8 cellular contexts compared by ENCODE assay signal in the genomic region with DNA sequence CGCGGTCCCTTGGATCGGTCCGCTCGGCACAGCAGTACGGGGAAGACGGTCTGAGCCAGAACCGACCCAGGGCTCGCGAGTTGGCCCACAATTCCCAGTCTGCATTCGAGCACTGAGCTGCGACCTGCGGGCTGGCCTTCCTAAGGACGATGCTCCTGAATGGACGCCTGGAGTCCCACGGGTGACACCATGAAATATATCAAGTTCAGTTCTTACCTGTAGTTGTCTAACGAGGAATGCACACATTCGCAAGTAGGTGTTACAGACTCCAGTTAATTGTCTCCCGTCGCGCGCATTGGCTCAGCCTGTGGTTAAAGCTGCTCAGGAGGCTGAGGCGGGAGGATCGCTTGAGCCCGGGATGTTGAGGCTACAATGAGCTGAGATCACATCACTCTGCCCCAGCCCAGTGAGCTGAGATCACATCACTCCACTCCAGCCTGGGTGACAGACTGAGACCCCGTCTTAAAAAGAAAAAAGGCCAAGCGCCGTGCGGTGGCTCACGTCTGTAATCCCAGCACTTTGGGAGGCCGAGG. TPM values are rescaled to one million over a fixed set of nuclear protein-coding genes. Genes with fewer than 3 reads are reported as not detected.
DNase-seq lines count a peak whose midpoint lies in the region; ATAC-seq, FAIRE-seq and TF ChIP-seq lines count a peak whose summit lies in the region.

No MANE protein-coding gene starts in this region.

- H3K4me1 ChIP-seq in keratinocyte (ENCODE audit: control insufficient read depth, extremely low read depth, insufficient read depth, low read length) = no peaks in the 10 kb centered on the region

- peaks cover 2% of the 10 kb centered on the region for H4K20me1 ChIP-seq in keratinocyte (ENCODE audit: control insufficient read depth, extremely low read depth, insufficient read depth, low read length)

- no peaks in the 10 kb centered on the region for H3K9me3 Mint-ChIP-seq in T-helper 1 cell treated with Interleukin-12 subunit alpha and Interleukin-12 subunit beta and Interleukin-4 antibody, amounts not matched to agents 30 μg/mL and 1 μg/mL, for 36 hours
- no peaks in the 10 kb centered on the region for H3K9me3 Mint-ChIP-seq in activated naive CD8-positive, alpha-beta T cell treated with anti-CD3 and anti-CD28 coated beads, Interleukin-2, amount 10 ng/mL, durations not matched to agents 7 days and 5 days

- no peaks in the 10 kb centered on the region for H3K9me3 ChIP-seq in keratinocyte (ENCODE audit: control insufficient read depth, low read depth, low read length)

- H3K4me3 ChIP-seq in keratinocyte (ENCODE audit: control insufficient read depth in 2 of 3, extremely low read depth in 1 of 3, insufficient read depth in 2 of 3, low read depth in 1 of 3, low read length in 3 of 3) = peak overlapping the region; percentile 61 to 79 (median 77)

- POLR2A ChIA-PET in activated naive CD8-positive, alpha-beta T cell treated with anti-CD3 and anti-CD28 coated beads, Interleukin-2, amount 10 ng/mL, durations not matched to agents 7 days and 5 days (lab: Charles Lee) = interaction anchor here (1.3 to 2.3 kb wide), 2 partner anchors 31 to 533 kb away, joined by 7 to 12 read pairs; a partner anchor contains a TSS

- peak overlapping the region; percentile 86 for H3K4me2 ChIP-seq in keratinocyte (ENCODE audit: control insufficient read depth, extremely low read depth, insufficient read depth, low read depth, low read length)

- peaks cover 15% of the 10 kb centered on the region for H3K4me1 Mint-ChIP-seq in T-helper 1 cell treated with Interleukin-12 subunit alpha and Interleukin-12 subunit beta and Interleukin-4 antibody, amounts not matched to agents 30 μg/mL and 1 μg/mL, for 36 hours (ENCODE audit: low read depth)
- peaks cover 9% of the 10 kb centered on the region for H3K4me1 Mint-ChIP-seq in activated naive CD8-positive, alpha-beta T cell treated with anti-CD3 and anti-CD28 coated beads, Interleukin-2, amount 10 ng/mL, durations not matched to agents 7 days and 5 days

- no peaks in the 10 kb centered on the region for H3K27me3 ChIP-seq in keratinocyte (ENCODE audit: control insufficient read depth, extremely low read depth, insufficient read depth, low read length)

- TF ChIP-seq CTCF in keratinocyte (optimal IDR thresholded peaks at IDR 0.05 in 1 of 3, IDR thresholded peaks at IDR 0.05 in 1 of 3, conservative IDR thresholded peaks at IDR 0.05 in 1 of 3; ENCODE audit: extremely low read depth in 1 of 3, insufficient read depth in 2 of 3, low read length in 3 of 3) = no peak

- H3K36me3 ChIP-seq in keratinocyte (ENCODE audit: control insufficient read depth in 2 of 2, extremely low read depth in 1 of 2, insufficient read depth in 2 of 2, low read length in 2 of 2) = peaks cover 2 to 6% of the 10 kb centered on the region in 2 experiments

- H3K9me1 ChIP-seq in keratinocyte (ENCODE audit: control insufficient read depth, extremely low read depth, insufficient read depth, low read length) = no peaks in the 10 kb centered on the region

- peak overlapping the region; percentile 73 for H3K27ac Mint-ChIP-seq in T-helper 1 cell treated with Interleukin-12 subunit alpha and Interleukin-12 subunit beta and Interleukin-4 antibody, amounts not matched to agents 30 μg/mL and 1 μg/mL, for 36 hours
- peak overlapping the region; percentile 75 for H3K27ac Mint-ChIP-seq in activated naive CD8-positive, alpha-beta T cell treated with anti-CD3 and anti-CD28 coated beads, Interleukin-2, amount 10 ng/mL, durations not matched to agents 7 days and 5 days

- H3K27ac ChIP-seq in keratinocyte (ENCODE audit: control insufficient read depth, insufficient read depth, low read length) (peak overlapping the region; percentile 75), temporal lobe (ENCODE audit: low read depth, low read length) (peak overlapping the region; percentile 44)

- DNase-seq in T-helper 1 cell (no peak), keratinocyte (ENCODE audit: low read depth, low spot score) (no peak), NCI-H1436 (lab: John Stamatoyannopoulos, UW) (no peak), globus pallidus (ENCODE audit: low spot score) (no peak)
- DNase-seq in activated naive CD8-positive, alpha-beta T cell treated with anti-CD3 and anti-CD28 coated beads, Interleukin-2, amount 10 ng/mL, durations not matched to agents 7 days and 5 days = no peak
- DNase-seq in central memory CD4-positive, alpha-beta T cell = no peak

- FAIRE-seq in keratinocyte (lab: Jason Lieb, UNC) = no peak

- H3K4me3 Mint-ChIP-seq in T-helper 1 cell treated with Interleukin-12 subunit alpha and Interleukin-12 subunit beta and Interleukin-4 antibody, amounts not matched to agents 30 μg/mL and 1 μg/mL, for 36 hours = peak overlapping the region; percentile 90
- H3K4me3 Mint-ChIP-seq in activated naive CD8-positive, alpha-beta T cell treated with anti-CD3 and anti-CD28 coated beads, Interleukin-2, amount 10 ng/mL, durations not matched to agents 7 days and 5 days = peak overlapping the region; percentile 83

- no peaks in the 10 kb centered on the region for H3K27me3 Mint-ChIP-seq in T-helper 1 cell treated with Interleukin-12 subunit alpha and Interleukin-12 subunit beta and Interleukin-4 antibody, amounts not matched to agents 30 μg/mL and 1 μg/mL, for 36 hours (ENCODE audit: low read depth)
- H3K27me3 Mint-ChIP-seq in activated naive CD8-positive, alpha-beta T cell treated with anti-CD3 and anti-CD28 coated beads, Interleukin-2, amount 10 ng/mL, durations not matched to agents 7 days and 5 days = no peaks in the 10 kb centered on the region

- H2AFZ ChIP-seq in keratinocyte (ENCODE audit: control insufficient read depth, low read length) = peak overlapping the region; percentile 99

- ATAC-seq in activated naive CD8-positive, alpha-beta T cell treated with anti-CD3 and anti-CD28 coated beads, Interleukin-2, amount 10 ng/mL, durations not matched to agents 7 days and 5 days (ENCODE audit: low read depth) = no peak

- H3K9ac ChIP-seq in keratinocyte (ENCODE audit: control insufficient read depth, extremely low read depth, insufficient read depth, low read length) = peak overlapping the region; percentile 84

- dilution Hi-C loops in keratinocyte (cut with MboI; ENCODE audit: extremely low pct_ligation_motif_present, low sequenced_read_pairs) = no loop called here

- H3K79me2 ChIP-seq in keratinocyte (ENCODE audit: control insufficient read depth, insufficient read depth, low read length) = no peaks in the 10 kb centered on the region

- H3K36me3 Mint-ChIP-seq in T-helper 1 cell treated with Interleukin-12 subunit alpha and Interleukin-12 subunit beta and Interleukin-4 antibody, amounts not matched to agents 30 μg/mL and 1 μg/mL, for 36 hours (ENCODE audit: low read depth) = peaks cover 15% of the 10 kb centered on the region
- H3K36me3 Mint-ChIP-seq in activated naive CD8-positive, alpha-beta T cell treated with anti-CD3 and anti-CD28 coated beads, Interleukin-2, amount 10 ng/mL, durations not matched to agents 7 days and 5 days = peaks cover 20% of the 10 kb centered on the region

RNA-seq across cellular contexts. Expression of a gene that starts 0.8 kb away (rescaled TPM):
- total RNA-seq in activated naive CD8-positive, alpha-beta T cell treated with anti-CD3 and anti-CD28 coated beads, Interleukin-2, amount 10 ng/mL, durations not matched to agents 7 days and 5 days = 1 to 10 TPM; 3.0 to 3.7 TPM
- polyA plus RNA-seq in keratinocyte = 11.5 to 15.6 TPM (median 14.4 TPM) in 3 replicates
- polyA plus RNA-seq in keratinocyte (2011; ENCODE audit: low read depth) = 11.0 TPM
- 12.4 and 17.3 TPM in 2 replicates for polyA plus RNA-seq in keratinocyte (2011; cell fraction: cytosol; rRNA removed)
- polyA plus RNA-seq in keratinocyte (2011; cell fraction: nucleus; rRNA removed) = 8.0 and 10.3 TPM in 2 replicates
- 7.9 and 10.7 TPM in 2 replicates for polyA plus RNA-seq in keratinocyte (2012; ENCODE audit: low replicate concordance)
- 1.4 to 9.3 TPM (median 8.3 TPM) in 3 replicates for polyA minus RNA-seq in keratinocyte
- 15.5 TPM for polyA minus RNA-seq in keratinocyte (2011; cell fraction: cytosol; rRNA and poly(A)+ RNA removed)
- 5.0 and 5.8 TPM in 2 replicates for polyA minus RNA-seq in keratinocyte (2011; cell fraction: nucleus; rRNA and poly(A)+ RNA removed)
- 6.6 TPM for total RNA-seq in temporal lobe

RNA-seq across cellular contexts. Expression of a gene that starts 30.9 kb away (rescaled TPM):
- 10 to 100 TPM; 18.3 to 19.8 TPM for total RNA-seq in activated naive CD8-positive, alpha-beta T cell treated with anti-CD3 and anti-CD28 coated beads, Interleukin-2, amount 10 ng/mL, durations not matched to agents 7 days and 5 days
- 2.5 to 3.4 TPM (median 2.5 TPM) in 3 replicates for polyA plus RNA-seq in keratinocyte
- 2.5 TPM for polyA plus RNA-seq in keratinocyte (2011; ENCODE audit: low read depth)
- polyA plus RNA-seq in keratinocyte (2011; cell fraction: cytosol; rRNA removed) = 1.5 and 2.4 TPM in 2 replicates
- 3.5 TPM in 2 replicates for polyA plus RNA-seq in keratinocyte (2011; cell fraction: nucleus; rRNA removed)
- polyA plus RNA-seq in keratinocyte (2012; ENCODE audit: low replicate concordance) = 2.4 and 2.9 TPM in 2 replicates
- polyA minus RNA-seq in keratinocyte = 1.2 to 5.5 TPM (median 2.8 TPM) in 3 replicates
- 2.3 TPM for polyA minus RNA-seq in keratinocyte (2011; cell fraction: cytosol; rRNA and poly(A)+ RNA removed)
- polyA minus RNA-seq in keratinocyte (2011; cell fraction: nucleus; rRNA and poly(A)+ RNA removed) = 3.4 and 5.9 TPM in 2 replicates
- total RNA-seq in temporal lobe = 12.0 TPM
